Comparison of ENCODE assay signal across 8 cellular contexts in the genomic region with DNA sequence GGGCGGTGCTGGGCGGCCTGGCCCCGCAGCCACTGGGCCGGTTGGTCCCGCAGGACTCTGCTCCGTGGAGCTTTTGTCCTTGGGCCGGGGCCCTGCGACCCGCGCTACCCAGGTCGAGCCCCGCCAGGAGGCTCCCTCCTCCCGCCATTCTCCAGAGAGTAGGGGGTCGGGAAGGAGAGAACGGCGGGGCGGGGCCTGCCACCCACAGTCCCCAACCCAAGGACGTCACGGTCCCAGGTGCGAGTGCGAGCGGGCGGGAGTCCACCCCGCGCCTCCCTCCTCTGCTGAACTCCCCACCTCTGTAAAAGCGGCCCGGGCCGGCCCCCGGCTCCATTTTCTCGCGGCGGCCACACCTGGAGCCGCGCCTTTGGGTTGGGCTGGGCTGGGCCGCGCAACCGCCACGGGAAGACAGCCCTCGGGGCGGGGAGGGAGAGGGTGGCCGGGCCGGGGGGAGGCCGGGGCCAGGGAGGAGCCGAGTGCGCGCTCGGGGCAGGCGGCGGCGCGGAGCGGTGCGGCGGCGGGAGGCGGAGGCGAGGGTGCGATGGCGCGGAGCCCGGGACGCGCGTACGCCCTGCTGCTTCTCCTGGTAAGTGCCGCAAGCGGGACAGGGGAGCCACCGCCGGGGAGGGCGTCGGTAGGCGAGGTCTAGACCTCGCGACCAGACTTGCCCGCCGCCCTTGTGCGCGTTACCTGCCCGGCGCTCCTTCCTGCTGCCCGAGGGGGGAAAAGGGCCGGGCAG. TPM values are rescaled to one million over a fixed set of nuclear protein-coding genes. Genes with fewer than 3 reads are reported as not detected.
DNase-seq lines count a peak whose midpoint lies in the region; ATAC-seq and TF ChIP-seq lines count a peak whose summit lies in the region.

Gene DSG2 (plus strand): TSS at position 467 of the 739 bp plus-strand sequence. CDS start 75 bp downstream, at position 542.

- H3K4me1 Mint-ChIP-seq in brain: peaks cover 20% of the 10 kb centered on the region

- in situ Hi-C loops in ACHN (cut with HindIII; ENCODE audit: low pct_ligation_motif_present, low pct_unique_long_range_greater_than_20kb, low sequenced_read_pairs): no loop called here

- H3K4me3 Mint-ChIP-seq in brain: peak within 1 kb of the TSS; percentile 89 to 98 (median 95)

- H3K9me3 Mint-ChIP-seq in brain: peaks cover 0 to 2% (median 0%) of the 10 kb centered on the region in 5 experiments

- ATAC-seq in GM18870 (IDR thresholded peaks at IDR 0.05; ENCODE audit: unreplicated experiment) (peak; percentile 20), HG03025 (IDR thresholded peaks at IDR 0.05; ENCODE audit: low FRiP score, unreplicated experiment) (peak; percentile 50), HG03571 (IDR thresholded peaks at IDR 0.05; ENCODE audit: unreplicated experiment) (no peak)

- H3K27me3 Mint-ChIP-seq in brain: peaks cover 2% of the 10 kb centered on the region

- H3K27ac Mint-ChIP-seq in brain: peak within 1 kb of the TSS in 4 of 5 experiments; percentile 42 to 92 (median 81)

- no peaks in the 10 kb centered on the region for H3K36me3 Mint-ChIP-seq in brain

- DNase-seq in ACHN: peak; percentile 76
- DNase-seq in NCI-H82 (lab: John Stamatoyannopoulos, UW): peak; percentile 69
- DNase-seq in iris pigment epithelial cell (ENCODE audit: low read depth): peak; percentile 27
- peak; percentile 17 to 46 for DNase-seq in stimulated activated CD4-positive, alpha-beta T cell treated with anti-CD3 and anti-CD28 coated beads, Interleukin-2, amount 100 ng/mL, for 24 hours

- no peak for TF ChIP-seq CTCF in brain (conservative IDR thresholded peaks at IDR 0.05)

RNA-seq across cellular contexts. Expression of gene DSG2, which starts in this region (rescaled TPM):
- polyA plus RNA-seq in brain (ENCODE audit: insufficient read depth, low read depth, low replicate concordance): 0.19 TPM
